1 cellular context compared by ENCODE assay signal in genomic region chr19:16627194-16627927, GRCh38.
TF ChIP-seq lines count a peak whose summit lies in the region.

No MANE protein-coding gene starts in this region.

TF ChIP-seq in GM23338, 12 proteins besides CTCF, POLR2A, EP300 and RAD21:
- no peak for TF ChIP-seq REST (IDR thresholded peaks at IDR 0.05; ENCODE audit: unreplicated experiment)
- TF ChIP-seq POLR2AphosphoS5 (IDR thresholded peaks at IDR 0.05; ENCODE audit: low read depth) = no peak
- TF ChIP-seq ETS1 (IDR thresholded peaks at IDR 0.05) = no peak
